ENCODE assay signal across 1 cellular context in genomic region chr17:37039269-37039668, GRCh38.
TF ChIP-seq lines count a peak whose summit lies in the region.

No MANE protein-coding gene starts in this region.

TF ChIP-seq in HepG2, 621 proteins besides CTCF, POLR2A, EP300 and RAD21 (continued from another document):
- no peak for TF ChIP-seq HOXA7 (CRISPR knock-in tag; IDR thresholded peaks at IDR 0.05)
